In the genomic region with DNA sequence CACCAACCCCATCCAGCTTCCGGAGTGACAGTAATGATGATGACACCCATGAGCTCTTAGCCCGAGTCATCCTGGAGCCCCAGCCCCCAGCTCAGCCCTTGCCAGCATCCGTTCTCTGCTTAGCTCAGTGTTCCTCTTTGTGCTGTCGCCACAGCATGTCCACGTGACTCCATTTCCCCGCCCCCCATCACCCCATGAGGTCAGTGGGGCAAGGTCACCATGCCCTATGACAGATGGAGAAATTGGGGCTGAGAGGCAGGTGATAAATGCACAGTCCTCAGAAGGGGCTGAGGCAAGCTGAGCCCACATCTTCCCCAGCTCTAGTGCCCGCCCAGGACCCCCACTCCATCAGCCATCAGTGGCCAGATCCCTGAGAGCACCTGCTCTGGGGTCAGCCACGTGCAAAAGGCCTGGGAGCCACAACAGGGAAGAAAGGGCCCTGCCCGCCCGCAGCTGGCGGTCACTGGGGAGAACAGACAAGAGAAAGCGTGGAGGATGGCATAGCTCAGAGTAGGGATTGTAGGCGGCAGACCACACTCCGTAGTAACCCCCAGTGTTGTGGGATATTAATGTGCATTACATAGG, we compare ENCODE assay signal across 1 cellular context.
TF ChIP-seq lines count a peak whose summit lies in the region.

No MANE protein-coding gene starts in this region.

TF ChIP-seq in HepG2, 621 proteins besides CTCF, POLR2A, EP300 and RAD21 (continued from another document and continues in another):
- TF ChIP-seq ZNF749 (CRISPR knock-in tag; IDR thresholded peaks at IDR 0.05; ENCODE audit: borderline replicate concordance) = no peak
- no peak for TF ChIP-seq THYN1 (CRISPR knock-in tag; IDR thresholded peaks at IDR 0.05; ENCODE audit: borderline replicate concordance, low read depth)
- peak; percentile 51; the same call in 1 of the 2 replicates for TF ChIP-seq MTA1 (CRISPR knock-in tag; IDR thresholded peaks at IDR 0.05; ENCODE audit: borderline replicate concordance)
- TF ChIP-seq ZSCAN20 (CRISPR knock-in tag; IDR thresholded peaks at IDR 0.05; ENCODE audit: borderline replicate concordance) = no peak
- TF ChIP-seq NCOA2 (CRISPR knock-in tag; IDR thresholded peaks at IDR 0.05) = peak; percentile 61
- TF ChIP-seq ATF1 (CRISPR knock-in tag; IDR thresholded peaks at IDR 0.05) = no peak
- no peak for TF ChIP-seq IRF1 (CRISPR knock-in tag; IDR thresholded peaks at IDR 0.05; ENCODE audit: low read depth)
- TF ChIP-seq ZNF180 (CRISPR knock-in tag; IDR thresholded peaks at IDR 0.05; ENCODE audit: borderline replicate concordance, low read depth) = no peak
- TF ChIP-seq ERF (CRISPR knock-in tag; IDR thresholded peaks at IDR 0.05) = no peak
- TF ChIP-seq ZNF713 (CRISPR knock-in tag; IDR thresholded peaks at IDR 0.05) = no peak
- TF ChIP-seq RNF2 (conservative IDR thresholded peaks at IDR 0.05; ENCODE audit: low read depth) = peak; percentile 53; the same call in 1 of the 2 replicates
- peak; percentile 48; the same call in 1 of the 2 replicates for TF ChIP-seq HNF4A (CRISPR knock-in tag; IDR thresholded peaks at IDR 0.05)
- TF ChIP-seq THAP11 (CRISPR knock-in tag; IDR thresholded peaks at IDR 0.05) = no peak; the same call in 1 of the 2 replicates
- no peak for TF ChIP-seq HMGA1 (CRISPR knock-in tag; conservative IDR thresholded peaks at IDR 0.05)
- no peak for TF ChIP-seq TEF (CRISPR knock-in tag; IDR thresholded peaks at IDR 0.05)
- TF ChIP-seq PCBP2 (optimal IDR thresholded peaks at IDR 0.05; ENCODE audit: low read depth, low read length, poor library complexity, severe bottlenecking) = no peak
- no peak for TF ChIP-seq TAF1 (CRISPR knock-in tag; IDR thresholded peaks at IDR 0.05)
- TF ChIP-seq KLF12 (CRISPR knock-in tag; IDR thresholded peaks at IDR 0.05; ENCODE audit: borderline replicate concordance) = no peak
- no peak for TF ChIP-seq DNMT3B (CRISPR knock-in tag; conservative IDR thresholded peaks at IDR 0.05)
- no peak for TF ChIP-seq ZNF616 (CRISPR knock-in tag; IDR thresholded peaks at IDR 0.05; ENCODE audit: low read depth)
- TF ChIP-seq RARG (CRISPR knock-in tag; IDR thresholded peaks at IDR 0.05; ENCODE audit: low read depth) = no peak
- peak; percentile 70 for TF ChIP-seq MEF2D (CRISPR knock-in tag; IDR thresholded peaks at IDR 0.05)
- no peak for TF ChIP-seq ZNF558 (CRISPR knock-in tag; IDR thresholded peaks at IDR 0.05; ENCODE audit: borderline replicate concordance)
- TF ChIP-seq ZNF644 (CRISPR knock-in tag; IDR thresholded peaks at IDR 0.05; ENCODE audit: low read depth) = no peak
- no peak for TF ChIP-seq SATB2 (CRISPR knock-in tag; IDR thresholded peaks at IDR 0.05)
- no peak for TF ChIP-seq ZNF784 (CRISPR knock-in tag; IDR thresholded peaks at IDR 0.05; ENCODE audit: borderline replicate concordance)
- TF ChIP-seq ZNF747 (CRISPR knock-in tag; IDR thresholded peaks at IDR 0.05; ENCODE audit: borderline replicate concordance) = no peak
- TF ChIP-seq, protein P1, sequence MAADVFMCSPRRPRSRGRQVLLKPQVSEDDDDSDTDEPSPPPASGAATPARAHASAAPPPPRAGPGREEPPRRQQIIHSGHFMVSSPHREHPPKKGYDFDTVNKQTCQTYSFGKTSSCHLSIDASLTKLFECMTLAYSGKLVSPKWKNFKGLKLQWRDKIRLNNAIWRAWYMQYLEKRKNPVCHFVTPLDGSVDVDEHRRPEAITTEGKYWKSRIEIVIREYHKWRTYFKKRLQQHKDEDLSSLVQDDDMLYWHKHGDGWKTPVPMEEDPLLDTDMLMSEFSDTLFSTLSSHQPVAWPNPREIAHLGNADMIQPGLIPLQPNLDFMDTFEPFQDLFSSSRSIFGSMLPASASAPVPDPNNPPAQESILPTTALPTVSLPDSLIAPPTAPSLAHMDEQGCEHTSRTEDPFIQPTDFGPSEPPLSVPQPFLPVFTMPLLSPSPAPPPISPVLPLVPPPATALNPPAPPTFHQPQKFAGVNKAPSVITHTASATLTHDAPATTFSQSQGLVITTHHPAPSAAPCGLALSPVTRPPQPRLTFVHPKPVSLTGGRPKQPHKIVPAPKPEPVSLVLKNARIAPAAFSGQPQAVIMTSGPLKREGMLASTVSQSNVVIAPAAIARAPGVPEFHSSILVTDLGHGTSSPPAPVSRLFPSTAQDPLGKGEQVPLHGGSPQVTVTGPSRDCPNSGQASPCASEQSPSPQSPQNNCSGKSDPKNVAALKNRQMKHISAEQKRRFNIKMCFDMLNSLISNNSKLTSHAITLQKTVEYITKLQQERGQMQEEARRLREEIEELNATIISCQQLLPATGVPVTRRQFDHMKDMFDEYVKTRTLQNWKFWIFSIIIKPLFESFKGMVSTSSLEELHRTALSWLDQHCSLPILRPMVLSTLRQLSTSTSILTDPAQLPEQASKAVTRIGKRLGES (CRISPR knock-in tag; IDR thresholded peaks at IDR 0.05; ENCODE audit: borderline replicate concordance) = no peak
- peak; percentile 82 for TF ChIP-seq RXRA (CRISPR knock-in tag; IDR thresholded peaks at IDR 0.05)
- TF ChIP-seq ZMYM4 (CRISPR knock-in tag; IDR thresholded peaks at IDR 0.05) = no peak
- peak; percentile 43; the same call in 1 of the 2 replicates for TF ChIP-seq PPARG (CRISPR knock-in tag; conservative IDR thresholded peaks at IDR 0.05)
- TF ChIP-seq MAZ (IDR thresholded peaks at IDR 0.05; ENCODE audit: borderline replicate concordance, low read depth, low read length) = no peak
- 0 out of 2 replicates have a peak, but pooled peaks have one; percentile 34 for TF ChIP-seq MAZ (CRISPR knock-in tag; IDR thresholded peaks at IDR 0.05; ENCODE audit: low read depth)
- TF ChIP-seq, protein P2, sequence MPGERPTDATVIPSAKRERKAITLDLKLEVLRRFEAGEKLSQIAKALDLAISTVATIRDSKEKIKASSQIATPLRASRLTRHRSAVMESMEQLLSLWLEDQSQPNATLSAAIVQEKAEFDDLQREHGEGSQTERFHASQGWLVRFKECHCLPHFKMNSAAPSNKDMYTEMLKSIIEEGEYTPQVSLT (CRISPR knock-in tag; IDR thresholded peaks at IDR 0.05; ENCODE audit: borderline replicate concordance, low read depth) = no peak
- TF ChIP-seq PHF21A (CRISPR knock-in tag; IDR thresholded peaks at IDR 0.05) = no peak
- TF ChIP-seq GLI4 (CRISPR knock-in tag; IDR thresholded peaks at IDR 0.05; ENCODE audit: borderline replicate concordance) = no peak
- no peak for TF ChIP-seq RBAK (CRISPR knock-in tag; IDR thresholded peaks at IDR 0.05)
- no peak for TF ChIP-seq ZNF414 (CRISPR knock-in tag; IDR thresholded peaks at IDR 0.05)
- no peak for TF ChIP-seq ZNF766 (CRISPR knock-in tag; IDR thresholded peaks at IDR 0.05; ENCODE audit: borderline replicate concordance)
- TF ChIP-seq ZNF24 (IDR thresholded peaks at IDR 0.05) = no peak
- TF ChIP-seq ZBTB33 (CRISPR knock-in tag; IDR thresholded peaks at IDR 0.05) = peak; percentile 79; the same call in 1 of the 2 replicates
- peak; percentile 68; the same call in 1 of the 2 replicates for TF ChIP-seq IRF2 (CRISPR knock-in tag; IDR thresholded peaks at IDR 0.05)
- TF ChIP-seq KDM1A (CRISPR knock-in tag; IDR thresholded peaks at IDR 0.05) = no peak
- no peak for TF ChIP-seq ZNF251 (CRISPR knock-in tag; IDR thresholded peaks at IDR 0.05)
- TF ChIP-seq TBP (CRISPR knock-in tag; IDR thresholded peaks at IDR 0.05) = no peak
- no peak for TF ChIP-seq ZNF407 (CRISPR knock-in tag; IDR thresholded peaks at IDR 0.05; ENCODE audit: not compliant biosample characterization)
- no peak for TF ChIP-seq CENPT (CRISPR knock-in tag; IDR thresholded peaks at IDR 0.05; ENCODE audit: low read depth)
- no peak for TF ChIP-seq HOXA9 (CRISPR knock-in tag; IDR thresholded peaks at IDR 0.05; ENCODE audit: borderline replicate concordance)
- TF ChIP-seq, protein P3, sequence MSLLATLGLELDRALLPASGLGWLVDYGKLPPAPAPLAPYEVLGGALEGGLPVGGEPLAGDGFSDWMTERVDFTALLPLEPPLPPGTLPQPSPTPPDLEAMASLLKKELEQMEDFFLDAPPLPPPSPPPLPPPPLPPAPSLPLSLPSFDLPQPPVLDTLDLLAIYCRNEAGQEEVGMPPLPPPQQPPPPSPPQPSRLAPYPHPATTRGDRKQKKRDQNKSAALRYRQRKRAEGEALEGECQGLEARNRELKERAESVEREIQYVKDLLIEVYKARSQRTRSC (CRISPR knock-in tag; IDR thresholded peaks at IDR 0.05; ENCODE audit: low read depth) = no peak
